In the genomic region with DNA sequence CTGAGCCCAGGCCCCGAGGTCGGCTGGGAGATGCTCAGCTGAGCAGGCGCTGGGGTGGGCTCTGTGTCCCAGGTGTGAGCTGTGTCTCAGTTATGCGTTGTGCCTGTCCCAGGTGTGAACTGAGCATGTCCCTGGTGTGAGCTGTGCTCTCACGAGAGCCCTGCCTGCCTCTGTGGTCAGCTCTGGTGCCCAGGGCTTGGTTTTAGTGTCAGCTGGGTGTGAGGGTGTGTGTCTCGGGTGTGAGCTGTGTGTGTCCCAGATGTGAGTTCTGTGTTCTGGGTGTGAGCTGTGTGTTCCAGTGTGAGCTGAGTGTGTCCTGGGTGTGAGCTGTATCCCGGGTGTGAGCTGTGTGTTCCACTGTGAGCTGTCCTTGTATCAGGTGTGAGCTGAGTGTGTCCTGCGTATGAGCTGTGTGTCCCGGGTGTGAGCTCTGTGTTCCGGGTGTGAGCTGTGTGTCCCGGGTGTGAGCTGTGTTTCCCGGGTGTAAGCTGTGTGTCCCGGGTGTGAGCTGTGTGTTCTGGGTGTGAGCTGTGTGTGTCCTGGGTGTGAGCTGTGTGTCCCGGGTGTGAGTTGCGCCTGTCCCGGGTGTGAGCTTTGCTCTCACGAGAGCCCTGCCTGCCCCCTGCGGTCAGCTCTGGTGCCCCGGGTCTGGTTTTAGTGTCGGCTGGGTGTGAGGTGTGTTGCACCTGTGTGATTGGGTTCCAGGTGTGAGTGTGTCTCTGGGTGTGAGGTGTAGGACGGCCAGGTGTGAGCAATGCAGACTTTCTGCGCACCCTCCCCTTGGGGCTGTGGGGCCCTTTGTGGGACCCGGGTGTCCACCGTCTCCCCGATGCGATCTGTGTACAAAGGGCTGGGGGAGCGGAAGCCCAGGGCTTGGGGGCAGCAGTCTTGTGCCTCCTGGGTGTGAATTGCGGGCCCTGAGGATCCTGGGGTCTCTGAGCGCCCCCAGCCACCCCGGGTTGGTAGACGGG, we compare ENCODE assay signal across 11 cellular contexts. TPM values are rescaled to one million over a fixed set of nuclear protein-coding genes. Genes with fewer than 3 reads are reported as not detected.
A peak's percentile ranks its signal among the peaks of the same experiment; 100 is the strongest.
DNase-seq lines count a peak whose midpoint lies in the region; ATAC-seq, FAIRE-seq and TF ChIP-seq lines count a peak whose summit lies in the region.
"Had no signal": no experiment of that assay in that cellular context is flagged by ENCODE, and none has a peak within 500 bp of the region (broad histone marks: within the 10 kb centered on the region; RNA-seq: fewer than 3 reads in every experiment).

No MANE protein-coding gene starts in this region.

- FAIRE-seq in GM18507 (lab: Jason Lieb, UNC): peak; percentile 5
- no peak for FAIRE-seq in kidney (lab: Jason Lieb, UNC)
- FAIRE-seq: D721Med had no signal

- peaks cover 17% of the 10 kb centered on the region for H3K4me1 Mint-ChIP-seq in activated T-helper 2 cell treated with anti-CD3 and anti-CD28 coated beads, Interferon-gamma antibody, Interleukin-2, Interleukin-4, amounts not matched to agents 10 μg/mL and 5 μg/mL and 100 μg/mL, durations not matched to agents 14 hours and 24 hours and 36 hours (ENCODE audit: low read depth)
- peaks cover 25% of the 10 kb centered on the region for H3K4me1 Mint-ChIP-seq in memory B cell

- peak overlapping the region; percentile 98 for H3K27ac ChIP-seq in BLaER1
- H3K27ac ChIP-seq in kidney (ENCODE audit: low read depth in 2 of 2, low read length in 2 of 2): no peak overlapping the region

- H3K4me1 ChIP-seq in BLaER1 (peaks cover 89% of the 10 kb centered on the region), kidney (ENCODE audit: control insufficient read depth in 1 of 2, insufficient read depth in 1 of 2, low read depth in 1 of 2, low read length in 2 of 2) (peaks cover 0 to 15% of the 10 kb centered on the region in 2 donors)

- H3K9ac ChIP-seq in BLaER1 (peak overlapping the region; percentile 95), kidney (ENCODE audit: low read length in 2 of 2) (no peak overlapping the region)

- H3K9me3 ChIP-seq in BLaER1 (no peaks in the 10 kb centered on the region), kidney (ENCODE audit: control insufficient read depth in 1 of 2, low read length in 2 of 2) (no peaks in the 10 kb centered on the region)

- peaks cover 13% of the 10 kb centered on the region for H3K36me3 ChIP-seq in BLaER1
- no peaks in the 10 kb centered on the region for H3K36me3 ChIP-seq in kidney (ENCODE audit: control insufficient read depth in 1 of 2, insufficient read depth in 2 of 2, low read length in 2 of 2)

- DNase-seq in GM18507 (ENCODE audit: extremely low spot score, insufficient read length, low read depth) (no peak), memory B cell (ENCODE audit: low spot score in 2 of 2) (peak in 1 of 2 donors; percentile 57), kidney (no peak), NCI-H748 treated with DMSO at 0.1 percent for 48 hours (lab: John Stamatoyannopoulos, UW) (no peak), NCI-H1048 (lab: John Stamatoyannopoulos, UW) (no peak)
- DNase-seq in activated T-helper 2 cell treated with anti-CD3 and anti-CD28 coated beads, Interferon-gamma antibody, Interleukin-2, Interleukin-4, amounts not matched to agents 10 μg/mL and 5 μg/mL and 100 μg/mL, durations not matched to agents 14 hours and 24 hours and 36 hours (ENCODE audit: low spot score): no peak

- TF ChIP-seq CTCF in kidney (IDR thresholded peaks at IDR 0.05; ENCODE audit: borderline replicate concordance, extremely low read depth, insufficient read depth): no peak

- H3K4me2 ChIP-seq in BLaER1: peak overlapping the region; percentile 99

- peak overlapping the region; percentile 84 for H3K4me3 ChIP-seq in BLaER1
- no peak overlapping the region for H3K4me3 ChIP-seq in kidney (ENCODE audit: low read length in 2 of 2)

- no peaks in the 10 kb centered on the region for H3K9me3 Mint-ChIP-seq in activated T-helper 2 cell treated with anti-CD3 and anti-CD28 coated beads, Interferon-gamma antibody, Interleukin-2, Interleukin-4, amounts not matched to agents 10 μg/mL and 5 μg/mL and 100 μg/mL, durations not matched to agents 14 hours and 24 hours and 36 hours
- H3K9me3 Mint-ChIP-seq in memory B cell: no peaks in the 10 kb centered on the region

- H4K20me1 ChIP-seq in BLaER1: peaks cover 35% of the 10 kb centered on the region

- peaks cover 2% of the 10 kb centered on the region for H3K27me3 Mint-ChIP-seq in activated T-helper 2 cell treated with anti-CD3 and anti-CD28 coated beads, Interferon-gamma antibody, Interleukin-2, Interleukin-4, amounts not matched to agents 10 μg/mL and 5 μg/mL and 100 μg/mL, durations not matched to agents 14 hours and 24 hours and 36 hours (ENCODE audit: low read depth)
- H3K27me3 Mint-ChIP-seq in memory B cell: no peaks in the 10 kb centered on the region

- no peaks in the 10 kb centered on the region; the same call in 1 of the 2 replicates for H3K27me3 ChIP-seq in BLaER1

- H3K27ac Mint-ChIP-seq in activated T-helper 2 cell treated with anti-CD3 and anti-CD28 coated beads, Interferon-gamma antibody, Interleukin-2, Interleukin-4, amounts not matched to agents 10 μg/mL and 5 μg/mL and 100 μg/mL, durations not matched to agents 14 hours and 24 hours and 36 hours: peak overlapping the region; percentile 80
- H3K27ac Mint-ChIP-seq in memory B cell: peak overlapping the region; percentile 78

- peak; percentile 31 for ATAC-seq in memory B cell (ENCODE audit: low read depth)
- no peak for ATAC-seq in HG02678 (IDR thresholded peaks at IDR 0.05; ENCODE audit: unreplicated experiment)

- intact Hi-C loops in activated T-helper 2 cell treated with anti-CD3 and anti-CD28 coated beads, Interferon-gamma antibody, Interleukin-2, Interleukin-4, amounts not matched to agents 10 μg/mL and 5 μg/mL and 100 μg/mL, durations not matched to agents 14 hours and 24 hours and 36 hours (cut with micrococcal nuclease): no loop called here
- intact Hi-C loops in kidney (cut with DNase I): no loop called here

- peaks cover 19% of the 10 kb centered on the region for H3K36me3 Mint-ChIP-seq in activated T-helper 2 cell treated with anti-CD3 and anti-CD28 coated beads, Interferon-gamma antibody, Interleukin-2, Interleukin-4, amounts not matched to agents 10 μg/mL and 5 μg/mL and 100 μg/mL, durations not matched to agents 14 hours and 24 hours and 36 hours (ENCODE audit: low read depth)
- H3K36me3 Mint-ChIP-seq in memory B cell: peaks cover 11% of the 10 kb centered on the region

- H3K4me3 Mint-ChIP-seq in activated T-helper 2 cell treated with anti-CD3 and anti-CD28 coated beads, Interferon-gamma antibody, Interleukin-2, Interleukin-4, amounts not matched to agents 10 μg/mL and 5 μg/mL and 100 μg/mL, durations not matched to agents 14 hours and 24 hours and 36 hours (ENCODE audit: low read depth): peak overlapping the region; percentile 85
- H3K4me3 Mint-ChIP-seq in memory B cell: peak overlapping the region; percentile 96

RNA-seq across cellular contexts. Expression of gene PEAK3, which starts 7.1 kb away (rescaled TPM):
- 0.11 and 0.18 TPM in 2 replicates for total RNA-seq in activated T-helper 2 cell treated with anti-CD3 and anti-CD28 coated beads, Interferon-gamma antibody, Interleukin-2, Interleukin-4, amounts not matched to agents 10 μg/mL and 5 μg/mL and 100 μg/mL, durations not matched to agents 14 hours and 24 hours and 36 hours
- total RNA-seq in kidney: 2.1 TPM
- not detected for polyA plus RNA-seq in kidney (ENCODE audit: insufficient read depth, low read depth, low replicate concordance)

RNA-seq across cellular contexts. Expression of gene LINGO3, which starts 18.9 kb away (rescaled TPM):
- 0.23 TPM in 1 of 2 replicates, not detected in the other for total RNA-seq in activated T-helper 2 cell treated with anti-CD3 and anti-CD28 coated beads, Interferon-gamma antibody, Interleukin-2, Interleukin-4, amounts not matched to agents 10 μg/mL and 5 μg/mL and 100 μg/mL, durations not matched to agents 14 hours and 24 hours and 36 hours
- 0.09 TPM for total RNA-seq in kidney
- polyA plus RNA-seq in kidney (ENCODE audit: insufficient read depth, low read depth, low replicate concordance): not detected
- total RNA-seq: dermis microvascular lymphatic vessel endothelial cell had no signal

RNA-seq across cellular contexts. Expression of gene JSRP1, which starts 32.8 kb away (rescaled TPM):
- 0.21 and 0.67 TPM in 2 replicates for total RNA-seq in activated T-helper 2 cell treated with anti-CD3 and anti-CD28 coated beads, Interferon-gamma antibody, Interleukin-2, Interleukin-4, amounts not matched to agents 10 μg/mL and 5 μg/mL and 100 μg/mL, durations not matched to agents 14 hours and 24 hours and 36 hours
- 5.0 TPM for total RNA-seq in kidney
- 0.37 TPM for polyA plus RNA-seq in kidney (ENCODE audit: insufficient read depth, low read depth, low replicate concordance)
- total RNA-seq: dermis microvascular lymphatic vessel endothelial cell, posterior vena cava had no signal

RNA-seq across cellular contexts. Expression of gene LSM7, which starts 39.4 kb away (rescaled TPM):
- 142 and 171 TPM in 2 replicates for total RNA-seq in activated T-helper 2 cell treated with anti-CD3 and anti-CD28 coated beads, Interferon-gamma antibody, Interleukin-2, Interleukin-4, amounts not matched to agents 10 μg/mL and 5 μg/mL and 100 μg/mL, durations not matched to agents 14 hours and 24 hours and 36 hours
- total RNA-seq in kidney: 54.0 TPM
- polyA plus RNA-seq in kidney (ENCODE audit: insufficient read depth, low read depth, low replicate concordance): 160 TPM

RNA-seq across cellular contexts. Expression of gene SPPL2B, which starts 39.5 kb away (rescaled TPM):
- 60.8 and 69.5 TPM in 2 replicates for total RNA-seq in activated T-helper 2 cell treated with anti-CD3 and anti-CD28 coated beads, Interferon-gamma antibody, Interleukin-2, Interleukin-4, amounts not matched to agents 10 μg/mL and 5 μg/mL and 100 μg/mL, durations not matched to agents 14 hours and 24 hours and 36 hours
- 94.1 TPM for total RNA-seq in kidney
- 25.3 TPM for polyA plus RNA-seq in kidney (ENCODE audit: insufficient read depth, low read depth, low replicate concordance)
